In genomic region chr16:68488559-68488958, GRCh38 we compare ENCODE assay signal across 22 cellular contexts. TPM values are rescaled to one million over a fixed set of nuclear protein-coding genes. Genes with fewer than 3 reads are reported as not detected.
DNase-seq lines count a peak whose midpoint lies in the region; ATAC-seq, FAIRE-seq and TF ChIP-seq lines count a peak whose summit lies in the region.
"Had no signal": no experiment of that assay in that cellular context is flagged by ENCODE, and none has a peak within 500 bp of the region (broad histone marks: within the 10 kb centered on the region; RNA-seq: fewer than 3 reads in every experiment).

No MANE protein-coding gene starts in this region.

- no peaks in the 10 kb centered on the region; the same call in 1 of the 2 replicates for H4K20me1 ChIP-seq in K562 (replicated peaks; ENCODE audit: control insufficient read depth, insufficient read depth, low read length)
- H4K20me1 ChIP-seq: BLaER1 treated with 17β-estradiol and CSF1 and Interleukin-3, amounts not matched to agents 10 nM and 100 nM had no signal

- no peaks in the 10 kb centered on the region for H3K36me3 Mint-ChIP-seq in activated T-cell treated with anti-CD3 and anti-CD28 coated beads, Interleukin-2, amount 50 U/mL, for 4 hours (ENCODE audit: insufficient read depth)
- H3K36me3 Mint-ChIP-seq: CD8-positive, alpha-beta T cell had no signal

- H3K9me1 ChIP-seq in K562 (ENCODE audit: control insufficient read depth, insufficient read depth, low read length) = no peaks in the 10 kb centered on the region

- H3K79me2 ChIP-seq in K562 (ENCODE audit: control insufficient read depth, insufficient read depth, low read length) = no peaks in the 10 kb centered on the region

- no peaks in the 10 kb centered on the region for H3K4me1 ChIP-seq in K562 (replicated peaks in 1 of 2; ENCODE audit: control insufficient read depth in 2 of 2, insufficient read depth in 2 of 2, low read length in 2 of 2)
- peaks cover 0 to 21% (median 0%) of the 10 kb centered on the region in 4 donors for H3K4me1 ChIP-seq in right lobe of liver

- H3K9me3 ChIP-seq in K562 (replicated peaks; ENCODE audit: control insufficient read depth, insufficient read depth, low read depth, low read length) (no peaks in the 10 kb centered on the region), right lobe of liver (no peaks in the 10 kb centered on the region)

- no peak overlapping the region for H3K4me3 Mint-ChIP-seq in activated T-cell treated with anti-CD3 and anti-CD28 coated beads, Interleukin-2, amount 50 U/mL, for 4 hours
- H3K4me3 Mint-ChIP-seq: CD8-positive, alpha-beta T cell; GM23338; HFFc6 had no signal

- TF ChIP-seq POLR2A in K562 (conservative IDR thresholded peaks at IDR 0.05) (no peak), right lobe of liver (IDR thresholded peaks at IDR 0.05) (no peak)

- no TSS peak for BruUV-seq in K562 (replicated peaks; lab: Mats Ljungman, UMichigan)

- CTCF ChIA-PET in K562 (lab: Yijun Ruan, JAX; ENCODE audit: low intra/inter-chr PET ratio) = no interaction called here

- H3K27me3 ChIP-seq in K562 (ENCODE audit: control insufficient read depth in 2 of 2, insufficient read depth in 2 of 2, low read length in 2 of 2) (peaks cover 2 to 40% of the 10 kb centered on the region in 2 experiments; a peak in 3 of 5 replicates), right lobe of liver (no peaks in the 10 kb centered on the region)
- H3K27me3 ChIP-seq: BLaER1 treated with 17β-estradiol and CSF1 and Interleukin-3, amounts not matched to agents 10 nM and 100 nM had no signal

- 3% methylated on average over 2 of the region's 2 CpGs for WGBS in K562 (ENCODE audit: insufficient coverage, low coverage, missing lambda C conversion rate)
- 61% methylated on average over 2 of the region's 2 CpGs for WGBS in right lobe of liver (ENCODE audit: insufficient coverage, low coverage, low lambda C conversion rate, missing lambda C conversion rate)

- TF ChIP-seq EP300 in K562 (IDR thresholded peaks at IDR 0.05; ENCODE audit: low read length) = no peak

- H3K9me3 Mint-ChIP-seq in activated T-cell treated with anti-CD3 and anti-CD28 coated beads, Interleukin-2, amount 50 U/mL, for 4 hours = no peaks in the 10 kb centered on the region
- H3K9me3 Mint-ChIP-seq: CD8-positive, alpha-beta T cell; GM23338; HFFc6 had no signal

- H3K27me3 Mint-ChIP-seq in activated T-cell treated with anti-CD3 and anti-CD28 coated beads, Interleukin-2, amount 50 U/mL, for 4 hours (ENCODE audit: low read depth) = peaks cover 2% of the 10 kb centered on the region

- H3K4me3 ChIP-seq in K562 = no peak overlapping the region
- H3K4me3 ChIP-seq in right lobe of liver = no peak overlapping the region
- H3K4me3 ChIP-seq: A549; BLaER1 treated with 17β-estradiol and CSF1 and Interleukin-3, amounts not matched to agents 10 nM and 100 nM; GM23338 had no signal

- H3K27ac ChIP-seq in K562 (ENCODE audit: extremely low read depth, low read depth, low read length) (no peak overlapping the region), right lobe of liver (no peak overlapping the region)
- H3K27ac ChIP-seq: 22Rv1; A549; BLaER1 treated with 17β-estradiol and CSF1 and Interleukin-3, amounts not matched to agents 10 nM and 100 nM; HL-60 had no signal

- in situ Hi-C loops in K562 (cut with MboI) = no loop called here

- H3K36me3 ChIP-seq in K562 (ENCODE audit: control insufficient read depth, insufficient read depth, low read length) (no peaks in the 10 kb centered on the region), right lobe of liver (no peaks in the 10 kb centered on the region)

- H3K4me1 Mint-ChIP-seq in activated T-cell treated with anti-CD3 and anti-CD28 coated beads, Interleukin-2, amount 50 U/mL, for 4 hours (ENCODE audit: low read depth) = no peaks in the 10 kb centered on the region

- intact Hi-C loops in K562 (cut with micrococcal nuclease) = no loop called here
- intact Hi-C loops in right lobe of liver (cut with DNase I) = no loop called here

- FAIRE-seq in K562 (lab: Jason Lieb, UNC) = no peak
- FAIRE-seq: A549, H54 had no signal

- ATAC-seq in K562 = no peak
- no peak for ATAC-seq in activated T-cell treated with anti-CD3 and anti-CD28 coated beads, Interleukin-2, amount 50 U/mL, for 4 hours
- no peak for ATAC-seq in right lobe of liver
- ATAC-seq: A549; CD8-positive, alpha-beta T cell; GM23338; HCT116 had no signal

- POLR2A ChIA-PET in K562 (lab: Yijun Ruan, JAX) = no interaction called here

- no peak for TF ChIP-seq RAD21 in K562 (CRISPR knock-in tag; conservative IDR thresholded peaks at IDR 0.05 in 1 of 2, IDR thresholded peaks at IDR 0.05 in 1 of 2)

- no peak for TF ChIP-seq CTCF in K562 (IDR thresholded peaks at IDR 0.05 in 2 of 3, conservative IDR thresholded peaks at IDR 0.05 in 1 of 3; ENCODE audit: insufficient read depth in 2 of 3, low read depth in 1 of 3, low read length in 3 of 3)
- no peak for TF ChIP-seq CTCF in right lobe of liver (IDR thresholded peaks at IDR 0.05)

- H3K9ac ChIP-seq in K562 (ENCODE audit: insufficient read depth in 1 of 2, low read depth in 2 of 2, low read length in 2 of 2) = no peak overlapping the region
- H3K9ac ChIP-seq: BLaER1 treated with 17β-estradiol and CSF1 and Interleukin-3, amounts not matched to agents 10 nM and 100 nM had no signal

- H2AFZ ChIP-seq in K562 (ENCODE audit: low read depth, low read length) = no peak overlapping the region
- H2AFZ ChIP-seq: GM23338 had no signal

- DNase-seq in DMS 273 (lab: John Stamatoyannopoulos, UW; ENCODE audit: unreplicated experiment) = peak; percentile 77
- DNase-seq in DMS 273 treated with DMSO at 0.1 percent for 48 hours (lab: John Stamatoyannopoulos, UW) = no peak
- DNase-seq in Ammon's horn (ENCODE audit: low spot score) = peak; percentile 69
- DNase-seq in NCI-H2171 (lab: John Stamatoyannopoulos, UW) = peak; percentile 31
- DNase-seq in K562 (ENCODE audit: extremely low read depth in 1 of 4, low spot score in 3 of 4) = peak in 1 of 4 experiments; percentile 17
- DNase-seq in kidney glomerular epithelial cell (lab: John Stamatoyannopoulos, UW) = no peak
- no peak for DNase-seq in activated T-cell treated with anti-CD3 and anti-CD28 coated beads, Interleukin-2, amount 50 U/mL, for 4 hours
- DNase-seq in right lobe of liver = no peak
- DNase-seq: AML-193; CD8-positive, alpha-beta T cell; COR-L47; DMS79 treated with DMSO at 0.1 percent for 48 hours; GF-D8; HFFc6; IMR-90 had no signal

- H3K4me2 ChIP-seq in K562 (ENCODE audit: insufficient read depth, low read length) = no peak overlapping the region
- H3K4me2 ChIP-seq: A549, GM23338 had no signal

TF ChIP-seq in K562, 482 proteins besides CTCF, POLR2A, EP300 and RAD21 (continues in another document):
- TF ChIP-seq NFE2 (IDR thresholded peaks at IDR 0.05; ENCODE audit: low read depth) (peak; percentile 59), ESRRB (CRISPR knock-in tag; IDR thresholded peaks at IDR 0.05; ENCODE audit: borderline replicate concordance) (no peak), C11orf30 (IDR thresholded peaks at IDR 0.05; ENCODE audit: low read depth) (peak; percentile 67), ZNF316 (IDR thresholded peaks at IDR 0.05) (peak; percentile 68), MAFF (IDR thresholded peaks at IDR 0.05; ENCODE audit: low read length) (peak; percentile 22; the same call in 1 of the 2 replicates), NR2C2 (CRISPR knock-in tag; IDR thresholded peaks at IDR 0.05) (no peak), NR2C2 (tag; IDR thresholded peaks at IDR 0.05) (no peak)

RNA-seq across cellular contexts. Expression of gene SMPD3, which starts 40.3 kb away (rescaled TPM):
- 1.3 TPM in 2 replicates for total RNA-seq in K562 (2011; cell fraction: chromatin; rRNA removed; ENCODE audit: low replicate concordance)
- 1.0 and 1.4 TPM in 2 replicates for total RNA-seq in K562 (2011; cell fraction: nucleolus; rRNA removed)
- total RNA-seq in K562 (2011; cell fraction: nucleoplasm; rRNA removed) = 0.81 and 1.8 TPM in 2 replicates
- 0.64 and 1.2 TPM in 2 replicates for total RNA-seq in K562 (2014; rRNA removed)
- 0.11 TPM in 1 of 2 replicates, not detected in the other for total RNA-seq in K562 (2014; rRNA removed; fragmentation: Illumina TruSeq; extraction: Trizol)
- total RNA-seq in K562 (2015; rRNA removed; fragmentation: Illumina TruSeq; extraction: Trizol) = 0.23 and 0.72 TPM in 2 replicates
- 0.94 and 1.2 TPM in 2 replicates for total RNA-seq in K562 (2021)
- polyA plus RNA-seq in K562 (2011; rRNA removed) = 0.12 and 0.18 TPM in 2 replicates
- polyA plus RNA-seq in K562 (2011; cell fraction: cytosol; rRNA removed) = 0.07 and 0.33 TPM in 2 replicates
- 0.50 and 0.63 TPM in 2 replicates for polyA plus RNA-seq in K562 (2011; cell fraction: nucleus; rRNA removed)
- 0.94 and 3.7 TPM in 2 replicates for polyA plus RNA-seq in K562 (2012)
- polyA plus RNA-seq in K562 (2014; fragmentation: Illumina TruSeq; extraction: Trizol) = 0.12 and 1.00 TPM in 2 replicates
- polyA plus RNA-seq in K562 (2014; fragmentation: Nextera tagmentation; extraction: Ambion mirVana) = under 1 TPM; 0.03 to 0.08 TPM
- 0.19 and 0.42 TPM in 2 replicates for polyA plus RNA-seq in K562 (2014; rRNA removed)
- not detected in 2 replicates for polyA minus RNA-seq in K562 (2011; rRNA and poly(A)+ RNA removed)
- polyA minus RNA-seq in K562 (2011; cell fraction: cytosol; rRNA and poly(A)+ RNA removed) = 0.19 TPM in 1 of 2 replicates, not detected in the other
- polyA minus RNA-seq in K562 (2011; cell fraction: nucleus; rRNA and poly(A)+ RNA removed) = 0.40 TPM in 1 of 2 replicates, not detected in the other
- total RNA-seq in activated T-cell treated with anti-CD3 and anti-CD28 coated beads, Interleukin-2, amount 50 U/mL, for 4 hours = under 1 TPM; 0.24 to 0.71 (median 0.40) TPM
- 10 to 100 TPM in 2 of 6 experiments, 1 to 10 TPM in 2, under 1 TPM in 2; 0.18 to 27.2 (median 5.0) TPM for total RNA-seq in right lobe of liver
- total RNA-seq: IMR-90 had no signal
- polyA plus RNA-seq: IMR-90 had no signal

RNA-seq across cellular contexts. Expression of gene ZFP90, which starts 50.5 kb away (rescaled TPM):
- 0.79 and 3.6 TPM in 2 replicates for total RNA-seq in K562 (2011; cell fraction: chromatin; rRNA removed; ENCODE audit: low replicate concordance)
- 0.83 and 1.8 TPM in 2 replicates for total RNA-seq in K562 (2011; cell fraction: nucleolus; rRNA removed)
- total RNA-seq in K562 (2011; cell fraction: nucleoplasm; rRNA removed) = 1.9 and 25.6 TPM in 2 replicates
- total RNA-seq in K562 (2014; rRNA removed) (2.0 and 2.7 TPM in 2 replicates), K562 (2014; rRNA removed; fragmentation: Illumina TruSeq; extraction: Trizol) (2.4 and 3.0 TPM in 2 replicates), K562 (2015; rRNA removed; fragmentation: Illumina TruSeq; extraction: Trizol) (1.8 and 2.6 TPM in 2 replicates), K562 (2021) (2.4 and 2.9 TPM in 2 replicates), right lobe of liver (10 to 100 TPM in 1 of 6 experiments, 1 to 10 TPM in 5; 3.4 to 11.3 (median 6.2) TPM)
- polyA plus RNA-seq in K562 (2011; rRNA removed) (1.2 and 1.7 TPM in 2 replicates), K562 (2014; fragmentation: Illumina TruSeq; extraction: Trizol) (2.4 and 2.7 TPM in 2 replicates), K562 (2014; fragmentation: Nextera tagmentation; extraction: Ambion mirVana) (under 1 TPM; 0.66 to 0.78 TPM), K562 (2014; rRNA removed) (2.3 and 5.7 TPM in 2 replicates)
- 0.80 and 1.4 TPM in 2 replicates for polyA plus RNA-seq in K562 (2011; cell fraction: cytosol; rRNA removed)
- 0.73 and 1.4 TPM in 2 replicates for polyA plus RNA-seq in K562 (2011; cell fraction: nucleus; rRNA removed)
- polyA plus RNA-seq in K562 (2012) = 2.2 and 7.6 TPM in 2 replicates
- 2.0 and 2.2 TPM in 2 replicates for polyA minus RNA-seq in K562 (2011; rRNA and poly(A)+ RNA removed)
- polyA minus RNA-seq in K562 (2011; cell fraction: cytosol; rRNA and poly(A)+ RNA removed) = 0.27 and 1.6 TPM in 2 replicates
- 0.89 and 1.1 TPM in 2 replicates for polyA minus RNA-seq in K562 (2011; cell fraction: nucleus; rRNA and poly(A)+ RNA removed)
- 10 to 100 TPM; 12.2 to 13.4 (median 12.6) TPM for total RNA-seq in activated T-cell treated with anti-CD3 and anti-CD28 coated beads, Interleukin-2, amount 50 U/mL, for 4 hours

Comparison
In these comparisons a context has a peak if more than half of its experiments do, and no peak if none do; other contexts are left out.
1. DNase-seq: peak in DMS 273 (single experiment), Ammon's horn (single experiment) and NCI-H2171 (single experiment); none in DMS 273 treated with DMSO at 0.1 percent for 48 hours (single experiment), kidney glomerular epithelial cell (single experiment), activated T-cell treated with anti-CD3 and anti-CD28 coated beads, Interleukin-2, amount 50 U/mL, for 4 hours (single experiment) and right lobe of liver (0 of 3).